In the genomic region with DNA sequence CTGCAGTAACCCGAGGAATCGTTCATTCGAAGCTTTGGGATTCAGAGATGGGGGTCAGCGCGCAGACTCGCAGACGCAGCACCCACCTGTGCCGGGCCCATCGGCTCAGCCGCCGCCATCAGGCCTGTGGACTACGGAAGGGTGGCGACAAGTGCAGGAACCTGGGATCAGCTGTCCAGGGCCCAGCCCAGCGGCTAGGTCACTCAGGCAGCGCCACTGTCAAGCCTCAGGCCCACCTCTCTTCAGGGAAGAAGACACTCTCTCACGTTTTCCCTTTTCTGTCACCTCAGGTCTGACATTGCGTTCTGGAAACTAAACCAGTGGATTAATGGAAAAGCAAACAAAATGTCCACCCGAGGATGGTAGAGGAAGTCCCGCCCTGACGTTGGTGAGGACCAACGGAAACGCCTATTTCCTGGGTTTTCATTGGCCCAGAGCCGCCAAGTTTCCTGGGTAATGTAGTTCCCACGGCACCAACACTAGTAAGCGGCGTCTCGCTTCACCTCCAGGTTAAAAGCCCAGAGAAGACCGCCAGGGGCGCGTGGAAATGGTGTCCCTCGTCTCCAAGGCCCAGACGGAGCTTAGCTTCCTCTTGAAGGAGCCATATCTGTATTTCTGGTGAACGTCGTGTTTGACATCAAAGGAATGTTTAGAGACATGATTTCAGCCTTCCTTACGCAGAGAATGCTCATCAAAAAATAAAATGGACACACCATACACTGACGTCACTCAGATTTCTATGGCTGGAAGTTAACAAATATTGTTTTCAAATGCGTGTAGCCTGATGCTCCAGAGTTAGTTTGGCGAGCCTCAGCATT, we compare ENCODE assay signal across 8 cellular contexts. TPM values are rescaled to one million over a fixed set of nuclear protein-coding genes. Genes with fewer than 3 reads are reported as not detected.
DNase-seq lines count a peak whose midpoint lies in the region; ATAC-seq and TF ChIP-seq lines count a peak whose summit lies in the region.

A gene (minus strand): TSS at position 376 of the 818 bp plus-strand sequence. CDS start 257 bp downstream, at position 119.

- H3K9me3 Mint-ChIP-seq in type B pancreatic cell: peaks cover 27% of the 10 kb centered on the region

- peak within 1 kb of the TSS; percentile 55 for H3K4me3 ChIP-seq in HFF-Myc (replicated peaks; ENCODE audit: low read depth, low read length)
- peak within 1 kb of the TSS; percentile 79 for H3K4me3 ChIP-seq in NB4 (ENCODE audit: low read depth, low read length)

- intact Hi-C loops in left cardiac atrium (cut with DNase I): no loop called here
- intact Hi-C loops in posterior cingulate gyrus (cut with DNase I): loop anchor here (1.0 kb wide), 1 partner anchor 10 kb away; a partner anchor contains a TSS

- no peaks in the 10 kb centered on the region for H3K27me3 Mint-ChIP-seq in type B pancreatic cell

- peak; percentile 100 for ATAC-seq in left cardiac atrium

- no peak for TF ChIP-seq POLR2A in NB4 (IDR thresholded peaks at IDR 0.05; ENCODE audit: extremely low read depth, insufficient read length)

- POLR2A ChIA-PET in GM10248 (lab: Yijun Ruan, JAX): no interaction called here

- peaks cover 50% of the 10 kb centered on the region for H3K36me3 Mint-ChIP-seq in type B pancreatic cell

- peak; percentile 24 for TF ChIP-seq CTCF in GM10248 (IDR thresholded peaks at IDR 0.05; ENCODE audit: control extremely low read depth, extremely low read depth, low read depth, missing control alignments)
- peak; percentile 46 for TF ChIP-seq CTCF in HFF-Myc (IDR thresholded peaks at IDR 0.05; ENCODE audit: low read depth, low read length, missing control alignments)
- TF ChIP-seq CTCF in NB4 (IDR thresholded peaks at IDR 0.05; ENCODE audit: low read depth, low read length): peak; percentile 43
- peak; percentile 70 for TF ChIP-seq CTCF in type B pancreatic cell (conservative IDR thresholded peaks at IDR 0.05)

- CTCF ChIA-PET in GM10248 (lab: Yijun Ruan, JAX): interaction anchor here (1.7 kb wide), 1 partner anchor 8 kb away, joined by 4 read pairs; no protein-coding TSS in a partner anchor

- peak within 1 kb of the TSS; percentile 94 for H3K4me3 Mint-ChIP-seq in type B pancreatic cell

- DNase-seq in GM10248 (ENCODE audit: extremely low spot score) (peak; percentile 92), HFF-Myc (ENCODE audit: extremely low read depth, low read depth) (peak; percentile 85), NB4 (ENCODE audit: low read depth) (peak; percentile 93), T follicular helper cell (ENCODE audit: low read depth) (peak; percentile 85), amniotic epithelial cell (ENCODE audit: low read depth) (peak; percentile 95), left cardiac atrium (peak; percentile 96), posterior cingulate gyrus (peak; percentile 87 to 99 (median 93)), type B pancreatic cell (ENCODE audit: extremely low spot score, unreplicated experiment) (peak; percentile 85)

- H3K4me1 Mint-ChIP-seq in type B pancreatic cell (ENCODE audit: unreplicated experiment): peaks cover 6% of the 10 kb centered on the region

- peak within 1 kb of the TSS; percentile 89 for H3K27ac Mint-ChIP-seq in type B pancreatic cell

RNA-seq across cellular contexts. Expression of the gene that starts here (rescaled TPM):
- 10 to 100 TPM; 13.3 to 19.7 TPM for total RNA-seq in left cardiac atrium
- total RNA-seq in type B pancreatic cell (ENCODE audit: low replicate concordance): 16.6 and 18.0 TPM in 2 replicates

Comparison
In these comparisons a context has a peak if more than half of its experiments do, and no peak if none do; other contexts are left out.
1. Peak in every context shown above with its lines: DNase-seq, ATAC-seq and H3K4me3 ChIP-seq.